8 cellular contexts compared by ENCODE assay signal in genomic region chr13:27168870-27169525, GRCh38. TPM values are rescaled to one million over a fixed set of nuclear protein-coding genes. Genes with fewer than 3 reads are reported as not detected.
DNase-seq lines count a peak whose midpoint lies in the region; ATAC-seq and TF ChIP-seq lines count a peak whose summit lies in the region.

No MANE protein-coding gene starts in this region.

- no peak for TF ChIP-seq CTCF in fibroblast of mammary gland (conservative IDR thresholded peaks at IDR 0.05; ENCODE audit: control insufficient read depth, insufficient read depth, low read depth, low read length)

- peaks cover 42% of the 10 kb centered on the region for H3K4me1 Mint-ChIP-seq in T-helper 1 cell treated with Interleukin-12 subunit alpha and Interleukin-12 subunit beta and Interleukin-4 antibody, amounts not matched to agents 30 μg/mL and 1 μg/mL, for 36 hours (ENCODE audit: low read depth)
- peaks cover 65% of the 10 kb centered on the region for H3K4me1 Mint-ChIP-seq in stimulated activated memory B cell treated with anti-CD40 and anti-IgM and Interleukin-4, amounts not matched to agents 10 μg/mL and 1 μg/mL and 100 μg/mL, for 72 hours

- H3K27me3 Mint-ChIP-seq in T-helper 1 cell treated with Interleukin-12 subunit alpha and Interleukin-12 subunit beta and Interleukin-4 antibody, amounts not matched to agents 30 μg/mL and 1 μg/mL, for 36 hours (ENCODE audit: low read depth), result no peaks in the 10 kb centered on the region
- H3K27me3 Mint-ChIP-seq in stimulated activated memory B cell treated with anti-CD40 and anti-IgM and Interleukin-4, amounts not matched to agents 10 μg/mL and 1 μg/mL and 100 μg/mL, for 72 hours, result no peaks in the 10 kb centered on the region

- H3K27ac Mint-ChIP-seq in T-helper 1 cell treated with Interleukin-12 subunit alpha and Interleukin-12 subunit beta and Interleukin-4 antibody, amounts not matched to agents 30 μg/mL and 1 μg/mL, for 36 hours, result no peak overlapping the region
- peak overlapping the region; percentile 21 for H3K27ac Mint-ChIP-seq in stimulated activated memory B cell treated with anti-CD40 and anti-IgM and Interleukin-4, amounts not matched to agents 10 μg/mL and 1 μg/mL and 100 μg/mL, for 72 hours

- H3K4me3 Mint-ChIP-seq in T-helper 1 cell treated with Interleukin-12 subunit alpha and Interleukin-12 subunit beta and Interleukin-4 antibody, amounts not matched to agents 30 μg/mL and 1 μg/mL, for 36 hours, result peak overlapping the region; percentile 36
- H3K4me3 Mint-ChIP-seq in stimulated activated memory B cell treated with anti-CD40 and anti-IgM and Interleukin-4, amounts not matched to agents 10 μg/mL and 1 μg/mL and 100 μg/mL, for 72 hours, result no peak overlapping the region

- H3K9me3 Mint-ChIP-seq in T-helper 1 cell treated with Interleukin-12 subunit alpha and Interleukin-12 subunit beta and Interleukin-4 antibody, amounts not matched to agents 30 μg/mL and 1 μg/mL, for 36 hours, result no peaks in the 10 kb centered on the region
- no peaks in the 10 kb centered on the region for H3K9me3 Mint-ChIP-seq in stimulated activated memory B cell treated with anti-CD40 and anti-IgM and Interleukin-4, amounts not matched to agents 10 μg/mL and 1 μg/mL and 100 μg/mL, for 72 hours

- no peak overlapping the region for H3K4me3 ChIP-seq in fibroblast of mammary gland (ENCODE audit: control insufficient read depth, low read depth, low read length)

- peaks cover 6% of the 10 kb centered on the region for H3K36me3 Mint-ChIP-seq in T-helper 1 cell treated with Interleukin-12 subunit alpha and Interleukin-12 subunit beta and Interleukin-4 antibody, amounts not matched to agents 30 μg/mL and 1 μg/mL, for 36 hours (ENCODE audit: low read depth)
- H3K36me3 Mint-ChIP-seq in stimulated activated memory B cell treated with anti-CD40 and anti-IgM and Interleukin-4, amounts not matched to agents 10 μg/mL and 1 μg/mL and 100 μg/mL, for 72 hours, result no peaks in the 10 kb centered on the region

- no peak for ATAC-seq in SK-N-SH treated with all-trans-retinoic acid at 6 μM for 48 hours
- ATAC-seq in stimulated activated memory B cell treated with anti-CD40 and anti-IgM and Interleukin-4, amounts not matched to agents 10 μg/mL and 1 μg/mL and 100 μg/mL, for 72 hours, result no peak
- ATAC-seq in HG03432 (IDR thresholded peaks at IDR 0.05; ENCODE audit: unreplicated experiment), result no peak
- ATAC-seq in esophagus mucosa, result no peak

- DNase-seq in T-helper 1 cell, result no peak
- peak; percentile 36 for DNase-seq in fibroblast of mammary gland (ENCODE audit: low read depth)
- no peak for DNase-seq in cortex of kidney (lab: John Stamatoyannopoulos, UW)

TF ChIP-seq in SK-N-SH treated with all-trans-retinoic acid at 6 μM for 48 hours, 23 proteins besides CTCF, POLR2A, EP300 and RAD21:
- TF ChIP-seq ZC3H10 (CRISPR knock-in tag; IDR thresholded peaks at IDR 0.05), result no peak
- TF ChIP-seq ZFP3 (CRISPR knock-in tag; IDR thresholded peaks at IDR 0.05), result 0 out of 2 replicates have a peak, but pooled peaks have one; percentile 35

RNA-seq across cellular contexts. Expression of gene USP12, which starts 2.6 kb away (rescaled TPM):
- 7.1 TPM for total RNA-seq in esophagus mucosa
